5 cellular contexts compared by ENCODE assay signal in the genomic region with DNA sequence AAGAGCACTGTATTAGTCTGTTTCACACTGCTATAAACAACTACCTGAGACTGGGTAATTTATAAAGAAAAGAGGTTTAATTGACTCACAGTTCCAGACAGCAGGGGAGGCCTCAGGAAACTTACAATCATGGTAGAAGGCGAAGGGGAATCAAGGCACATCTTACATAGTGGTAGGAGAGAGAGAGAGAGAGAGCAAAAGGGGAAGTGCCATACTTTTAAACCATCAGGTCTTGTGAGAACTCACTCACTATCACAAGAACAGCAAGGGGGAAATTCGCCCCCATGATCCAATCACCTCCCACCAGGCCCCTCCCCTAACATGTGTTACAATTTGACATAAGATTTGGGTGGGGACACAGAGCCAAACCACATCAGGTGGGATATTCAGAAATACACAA. TPM values are rescaled to one million over a fixed set of nuclear protein-coding genes. Genes with fewer than 3 reads are reported as not detected.
"Had no signal": no experiment of that assay in that cellular context is flagged by ENCODE, and none has a peak within 500 bp of the region (broad histone marks: within the 10 kb centered on the region; RNA-seq: fewer than 3 reads in every experiment).

No MANE protein-coding gene starts in this region.

RNA-seq across cellular contexts. Expression of gene CPN1, which starts 43.7 kb away (rescaled TPM):
- total RNA-seq: H4, H7, HFFc6, HT1080 had no signal
- polyA plus RNA-seq: IgD-negative memory B cell had no signal
